ENCODE assay signal across 22 cellular contexts in genomic region chr15:85024003-85024402, GRCh38. TPM values are rescaled to one million over a fixed set of nuclear protein-coding genes. Genes with fewer than 3 reads are reported as not detected.
DNase-seq lines count a peak whose midpoint lies in the region; ATAC-seq, FAIRE-seq and TF ChIP-seq lines count a peak whose summit lies in the region.
"Had no signal": no experiment of that assay in that cellular context is flagged by ENCODE, and none has a peak within 500 bp of the region (broad histone marks: within the 10 kb centered on the region; RNA-seq: fewer than 3 reads in every experiment).

No MANE protein-coding gene starts in this region.

- H3K27me3 ChIP-seq in K562 (ENCODE audit: control insufficient read depth in 2 of 2, insufficient read depth in 2 of 2, low read length in 2 of 2) (no peaks in the 10 kb centered on the region), right lobe of liver (no peaks in the 10 kb centered on the region), transverse colon (no peaks in the 10 kb centered on the region)
- H3K27me3 ChIP-seq: spleen, testis, vagina had no signal

- DNase-seq in K562 (ENCODE audit: extremely low read depth in 1 of 4, low spot score in 3 of 4) (peak; percentile 58 to 64 (median 64)), right lobe of liver (no peak), transverse colon (no peak), DMS 273 treated with DMSO at 0.1 percent for 48 hours (lab: John Stamatoyannopoulos, UW) (no peak), NCI-H1930 (lab: John Stamatoyannopoulos, UW) (no peak)
- DNase-seq: activated CD4-positive, alpha-beta T cell treated with anti-CD3 and anti-CD28 coated beads for 48 hours; activated CD8-positive, alpha-beta memory T cell treated with anti-CD3 and anti-CD28 coated beads, Interleukin-2, amount 10 ng/mL, durations not matched to agents 7 days and 5 days; activated naive CD4-positive, alpha-beta T cell treated with anti-CD3 and anti-CD28 coated beads, Interleukin-2, amount 10 ng/mL, durations not matched to agents 7 days and 5 days; Kasumi-1; left cardiac atrium; mesendoderm; NCI-H69; retina; SK-N-SH; spleen; stimulated activated CD4-positive, alpha-beta T cell treated with anti-CD3 and anti-CD28 coated beads, Interleukin-2, amount 100 ng/mL, for 48 hours; testis had no signal

- intact Hi-C loops in K562 (cut with micrococcal nuclease): no loop called here
- intact Hi-C loops in right lobe of liver (cut with DNase I): no loop called here
- intact Hi-C loops in transverse colon (cut with DNase I; ENCODE audit: low total_unique reads): no loop called here

- no peak for TF ChIP-seq RAD21 in K562 (CRISPR knock-in tag; conservative IDR thresholded peaks at IDR 0.05 in 1 of 2, IDR thresholded peaks at IDR 0.05 in 1 of 2)

- peaks cover 19% of the 10 kb centered on the region for H4K20me1 ChIP-seq in K562 (replicated peaks; ENCODE audit: control insufficient read depth, insufficient read depth, low read length)

- H3K36me3 ChIP-seq in HEK293 (ENCODE audit: control insufficient read depth in 2 of 2, insufficient read depth in 1 of 2, low read length in 2 of 2) (no peaks in the 10 kb centered on the region), K562 (ENCODE audit: control insufficient read depth, insufficient read depth, low read length) (no peaks in the 10 kb centered on the region; the same call in 2 of the 3 replicates), right lobe of liver (no peaks in the 10 kb centered on the region), transverse colon (no peaks in the 10 kb centered on the region)
- H3K36me3 ChIP-seq: spleen, vagina had no signal

- H3K9ac ChIP-seq in K562 (ENCODE audit: insufficient read depth in 1 of 2, low read depth in 2 of 2, low read length in 2 of 2): peak overlapping the region in 1 of 2 experiments; percentile 29; a peak in 2 of 4 replicates
- H3K9ac ChIP-seq: SK-N-SH had no signal

- H3K4me1 ChIP-seq in HEK293 (ENCODE audit: control insufficient read depth, insufficient read depth, low read length) (peaks cover 30% of the 10 kb centered on the region), K562 (replicated peaks in 1 of 2; ENCODE audit: control insufficient read depth in 2 of 2, insufficient read depth in 2 of 2, low read length in 2 of 2) (peaks cover 20 to 26% of the 10 kb centered on the region in 2 experiments; a peak in 4 of 5 replicates), right lobe of liver (peaks cover 0 to 68% (median 31%) of the 10 kb centered on the region in 4 donors), transverse colon (peaks cover 27 to 86% (median 59%) of the 10 kb centered on the region in 4 donors)

- H3K79me2 ChIP-seq in K562 (ENCODE audit: control insufficient read depth, insufficient read depth, low read length): peaks cover 84% of the 10 kb centered on the region

- H2AFZ ChIP-seq in K562 (ENCODE audit: low read depth, low read length): no peak overlapping the region

- peak overlapping the region; percentile 52 for H3K4me2 ChIP-seq in K562 (ENCODE audit: insufficient read depth, low read length)

- H3K27ac ChIP-seq in HEK293 (ENCODE audit: extremely low read depth, low read depth, low read length) (no peak overlapping the region), K562 (ENCODE audit: extremely low read depth, low read depth, low read length) (peak overlapping the region; percentile 42), right lobe of liver (peak overlapping the region; percentile 74 to 94 (median 82)), transverse colon (peak overlapping the region; percentile 43 to 81 (median 60))
- H3K27ac ChIP-seq: spleen, testis, vagina had no signal

- CTCF ChIA-PET in HEK293 (lab: Yijun Ruan, JAX): interaction anchor here (0.7 kb wide), 1 partner anchor 21 kb away, joined by 4 read pairs; no protein-coding TSS in a partner anchor
- CTCF ChIA-PET in K562 (lab: Yijun Ruan, JAX; ENCODE audit: low intra/inter-chr PET ratio): no interaction called here

- in situ Hi-C loops in K562 (cut with MboI): no loop called here
- in situ Hi-C loops in transverse colon (cut with MboI; ENCODE audit: low pct_ligation_motif_present in 1 of 4, low pct_unique_long_range_greater_than_20kb in 1 of 4, low sequenced_read_pairs in 3 of 4): no loop called here

- POLR2A ChIA-PET in HEK293 (lab: Yijun Ruan, JAX): interaction anchor here (0.7 kb wide), 1 partner anchor 1229 kb away, joined by 3 read pairs; no protein-coding TSS in a partner anchor
- POLR2A ChIA-PET in K562 (lab: Yijun Ruan, JAX): interaction anchor here (0.6 to 1.2 kb wide), 5 partner anchors 11 to 24 kb away, joined by 3 to 4 read pairs (median 3); no protein-coding TSS in a partner anchor

- TF ChIP-seq EP300 in K562 (IDR thresholded peaks at IDR 0.05; ENCODE audit: low read length) (peak; percentile 71; the same call in 1 of the 2 replicates), transverse colon (IDR thresholded peaks at IDR 0.05; ENCODE audit: low read depth) (no peak)

- H3K9me1 ChIP-seq in K562 (ENCODE audit: control insufficient read depth, insufficient read depth, low read length): no peaks in the 10 kb centered on the region

- 0% methylated on average over 3 of the region's 3 CpGs for WGBS in K562 (ENCODE audit: insufficient coverage, low coverage, missing lambda C conversion rate)
- WGBS in right lobe of liver (ENCODE audit: insufficient coverage, low coverage, low lambda C conversion rate, missing lambda C conversion rate): 54% methylated on average over 3 of the region's 3 CpGs
- 49 to 60% methylated on average over 3 of the region's 3 CpGs for WGBS in transverse colon (ENCODE audit: low coverage in 1 of 2), 2 donors

- ATAC-seq in K562: peak; percentile 71
- ATAC-seq in right lobe of liver: no peak
- no peak for ATAC-seq in GM21367 (IDR thresholded peaks at IDR 0.05; ENCODE audit: unreplicated experiment)
- ATAC-seq: activated CD8-positive, alpha-beta memory T cell treated with anti-CD3 and anti-CD28 coated beads, Interleukin-2, amount 10 ng/mL, durations not matched to agents 7 days and 5 days; stimulated activated memory B cell treated with anti-CD40 and anti-IgM and Interleukin-4, amounts not matched to agents 10 μg/mL and 1 μg/mL and 100 μg/mL, for 72 hours had no signal

- TF ChIP-seq CTCF in HEK293 (tag by site-specific recombination; IDR thresholded peaks at IDR 0.05) (no peak), K562 (IDR thresholded peaks at IDR 0.05 in 2 of 3, conservative IDR thresholded peaks at IDR 0.05 in 1 of 3; ENCODE audit: insufficient read depth in 2 of 3, low read depth in 1 of 3, low read length in 3 of 3) (no peak), right lobe of liver (IDR thresholded peaks at IDR 0.05) (no peak), transverse colon (IDR thresholded peaks at IDR 0.05) (no peak)

- H3K9me3 ChIP-seq in HEK293 (ENCODE audit: control insufficient read depth, insufficient read depth, low read depth, low read length) (no peaks in the 10 kb centered on the region), K562 (replicated peaks; ENCODE audit: control insufficient read depth, insufficient read depth, low read depth, low read length) (no peaks in the 10 kb centered on the region), right lobe of liver (no peaks in the 10 kb centered on the region), transverse colon (no peaks in the 10 kb centered on the region)
- H3K9me3 ChIP-seq: SK-N-SH, spleen, testis, vagina had no signal

- TF ChIP-seq POLR2A in K562 (conservative IDR thresholded peaks at IDR 0.05) (no peak), right lobe of liver (IDR thresholded peaks at IDR 0.05) (no peak), transverse colon (IDR thresholded peaks at IDR 0.05) (no peak)

- FAIRE-seq in K562 (lab: Jason Lieb, UNC): peak; percentile 61
- FAIRE-seq: endothelial cell of umbilical vein had no signal

- BruUV-seq in K562 (replicated peaks; lab: Mats Ljungman, UMichigan): no TSS peak

- H3K4me3 ChIP-seq in HEK293 (ENCODE audit: low read depth, low read length): no peak overlapping the region
- no peak overlapping the region for H3K4me3 ChIP-seq in K562
- H3K4me3 ChIP-seq in right lobe of liver: no peak overlapping the region
- no peak overlapping the region for H3K4me3 ChIP-seq in transverse colon
- H3K4me3 ChIP-seq: spleen, testis, vagina had no signal

TF ChIP-seq in HEK293, 187 proteins besides CTCF, POLR2A, EP300 and RAD21 (continues in another document):
- peak; percentile 16; the same call in 1 of the 2 replicates for TF ChIP-seq ZBTB17 (tag by site-specific recombination; IDR thresholded peaks at IDR 0.05)

TF ChIP-seq in K562, 482 proteins besides CTCF, POLR2A, EP300 and RAD21 (continues in another document):
- TF ChIP-seq NCOA1 (IDR thresholded peaks at IDR 0.05; ENCODE audit: low read depth) (no peak), GATAD2B (IDR thresholded peaks at IDR 0.05; ENCODE audit: borderline replicate concordance) (no peak), ZFP30 (CRISPR knock-in tag; IDR thresholded peaks at IDR 0.05; ENCODE audit: borderline replicate concordance) (no peak), SMAD4 (CRISPR knock-in tag; conservative IDR thresholded peaks at IDR 0.05) (peak; percentile 48; the same call in 1 of the 2 replicates), SIN3A (IDR thresholded peaks at IDR 0.05; ENCODE audit: borderline replicate concordance in 2 of 2, control insufficient read depth in 1 of 2, low read depth in 2 of 2, low read length in 2 of 2) (no peak)

RNA-seq across cellular contexts. Expression of gene PDE8A, which starts 42.3 kb away (rescaled TPM):
- total RNA-seq in K562 (2011; cell fraction: chromatin; rRNA removed; ENCODE audit: low replicate concordance): 146 and 283 TPM in 2 replicates
- 42.5 and 64.0 TPM in 2 replicates for total RNA-seq in K562 (2011; cell fraction: nucleolus; rRNA removed)
- total RNA-seq in K562 (2011; cell fraction: nucleoplasm; rRNA removed): 102 and 103 TPM in 2 replicates
- total RNA-seq in K562 (2014; rRNA removed) (16.8 and 17.6 TPM in 2 replicates), K562 (2014; rRNA removed; fragmentation: Illumina TruSeq; extraction: Trizol) (20.5 and 25.5 TPM in 2 replicates), K562 (2015; rRNA removed; fragmentation: Illumina TruSeq; extraction: Trizol) (19.8 and 22.3 TPM in 2 replicates), K562 (2021) (19.8 and 20.9 TPM in 2 replicates), right lobe of liver (10 to 100 TPM; 32.7 to 40.5 (median 37.4) TPM), transverse colon (100 to 1,000 TPM; 115 to 188 (median 165) TPM)
- polyA plus RNA-seq in K562 (2011; rRNA removed) (37.1 and 40.3 TPM in 2 replicates), K562 (2014; fragmentation: Illumina TruSeq; extraction: Trizol) (23.7 and 26.4 TPM in 2 replicates), K562 (2014; fragmentation: Nextera tagmentation; extraction: Ambion mirVana) (1 to 10 TPM; 5.9 to 7.9 TPM), K562 (2014; rRNA removed) (21.0 and 24.4 TPM in 2 replicates)
- polyA plus RNA-seq in K562 (2011; cell fraction: cytosol; rRNA removed): 11.1 and 16.1 TPM in 2 replicates
- polyA plus RNA-seq in K562 (2011; cell fraction: nucleus; rRNA removed): 76.0 and 83.4 TPM in 2 replicates
- polyA plus RNA-seq in K562 (2012): 11.8 and 13.9 TPM in 2 replicates
- 52.2 and 52.6 TPM in 2 replicates for polyA minus RNA-seq in K562 (2011; rRNA and poly(A)+ RNA removed)
- 11.0 and 19.1 TPM in 2 replicates for polyA minus RNA-seq in K562 (2011; cell fraction: cytosol; rRNA and poly(A)+ RNA removed)
- polyA minus RNA-seq in K562 (2011; cell fraction: nucleus; rRNA and poly(A)+ RNA removed): 34.6 and 64.8 TPM in 2 replicates

Comparison
In these comparisons a context has a peak if more than half of its experiments do, and no peak if none do; other contexts are left out.
1. DNase-seq: peak in K562 (4 of 4); none in right lobe of liver (0 of 3), transverse colon (single experiment), DMS 273 treated with DMSO at 0.1 percent for 48 hours (single experiment) and NCI-H1930 (0 of 2).
2. Of the 44 proteins assayed by ChIP-seq in both K562 and HEK293: peak only in K562: ZEB2; only in HEK293: ZBTB17; in both: none; in neither: 42.